In the genomic region with DNA sequence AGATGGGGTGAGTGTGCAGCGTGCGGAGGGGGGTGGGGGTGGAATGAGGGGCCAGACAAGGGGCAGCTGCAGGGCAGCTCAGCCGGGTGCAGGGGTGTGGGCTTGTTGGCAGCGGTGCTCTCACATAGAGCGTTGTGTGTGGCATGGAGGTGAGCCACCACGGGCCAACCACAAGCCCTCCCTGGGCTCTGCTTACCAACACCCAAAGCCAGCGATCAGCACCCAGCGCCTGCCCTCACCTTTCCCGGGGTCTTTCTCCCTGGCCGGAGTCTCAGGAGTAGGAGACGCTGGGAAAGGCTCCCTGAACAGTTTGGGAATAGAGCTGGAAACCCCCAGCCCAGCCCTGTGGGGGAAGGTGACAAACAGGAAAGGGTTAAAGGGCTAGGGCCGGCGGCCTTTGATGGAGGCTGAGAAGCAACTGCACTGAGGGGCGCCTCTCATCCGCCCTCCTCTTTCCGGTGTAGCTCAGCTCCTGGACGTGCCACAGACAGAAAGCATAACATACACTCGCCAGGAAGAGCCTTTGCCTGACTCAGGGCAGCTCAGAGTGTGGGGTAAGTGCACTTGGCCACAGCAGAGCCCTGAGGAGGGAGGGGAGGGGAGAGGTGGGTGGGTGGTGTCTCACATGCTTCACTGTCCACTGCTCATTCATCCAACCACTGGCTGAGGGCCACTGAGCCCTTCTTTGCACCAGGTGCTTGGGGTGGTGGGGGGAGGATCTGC, we compare ENCODE assay signal across 8 cellular contexts. TPM values are rescaled to one million over a fixed set of nuclear protein-coding genes. Genes with fewer than 3 reads are reported as not detected.
DNase-seq lines count a peak whose midpoint lies in the region; ATAC-seq and TF ChIP-seq lines count a peak whose summit lies in the region.

No MANE protein-coding gene starts in this region.

- peaks cover 0 to 6% (median 0%) of the 10 kb centered on the region in 9 donors for H3K27me3 ChIP-seq in heart left ventricle

- DNase-seq in GDM1 (lab: John Stamatoyannopoulos, UW) (peak; percentile 30), H4 (ENCODE audit: low spot score) (peak; percentile 42), NCI-H510A treated with DMSO at 0.1 percent for 48 hours (lab: John Stamatoyannopoulos, UW) (peak; percentile 43), heart left ventricle (no peak), retina (peak; percentile 64), NCI-H82 (lab: John Stamatoyannopoulos, UW) (no peak), NCI-H526 treated with DMSO at 0.1 percent for 48 hours (lab: John Stamatoyannopoulos, UW) (no peak)
- DNase-seq in activated T-helper 2 cell treated with anti-CD3 and anti-CD28 coated beads, Interferon-gamma antibody, Interleukin-2, Interleukin-4, amounts not matched to agents 10 μg/mL and 5 μg/mL and 100 μg/mL, durations not matched to agents 14 hours and 24 hours and 36 hours (ENCODE audit: low spot score), result peak; percentile 44

- H3K9me3 Mint-ChIP-seq in activated T-helper 2 cell treated with anti-CD3 and anti-CD28 coated beads, Interferon-gamma antibody, Interleukin-2, Interleukin-4, amounts not matched to agents 10 μg/mL and 5 μg/mL and 100 μg/mL, durations not matched to agents 14 hours and 24 hours and 36 hours, result no peaks in the 10 kb centered on the region

- peak overlapping the region; percentile 94 for H3K4me3 Mint-ChIP-seq in activated T-helper 2 cell treated with anti-CD3 and anti-CD28 coated beads, Interferon-gamma antibody, Interleukin-2, Interleukin-4, amounts not matched to agents 10 μg/mL and 5 μg/mL and 100 μg/mL, durations not matched to agents 14 hours and 24 hours and 36 hours (ENCODE audit: low read depth)

- peaks cover 80% of the 10 kb centered on the region for H3K4me1 Mint-ChIP-seq in activated T-helper 2 cell treated with anti-CD3 and anti-CD28 coated beads, Interferon-gamma antibody, Interleukin-2, Interleukin-4, amounts not matched to agents 10 μg/mL and 5 μg/mL and 100 μg/mL, durations not matched to agents 14 hours and 24 hours and 36 hours (ENCODE audit: low read depth)

- peak overlapping the region in 3 of 12 donors; percentile 31 to 86 (median 34) for H3K27ac ChIP-seq in heart left ventricle

- TF ChIP-seq CTCF in heart left ventricle (IDR thresholded peaks at IDR 0.05), result no peak

- H3K27ac Mint-ChIP-seq in activated T-helper 2 cell treated with anti-CD3 and anti-CD28 coated beads, Interferon-gamma antibody, Interleukin-2, Interleukin-4, amounts not matched to agents 10 μg/mL and 5 μg/mL and 100 μg/mL, durations not matched to agents 14 hours and 24 hours and 36 hours, result peak overlapping the region; percentile 94

- no peaks in the 10 kb centered on the region for H3K27me3 Mint-ChIP-seq in activated T-helper 2 cell treated with anti-CD3 and anti-CD28 coated beads, Interferon-gamma antibody, Interleukin-2, Interleukin-4, amounts not matched to agents 10 μg/mL and 5 μg/mL and 100 μg/mL, durations not matched to agents 14 hours and 24 hours and 36 hours (ENCODE audit: low read depth)

- peaks cover 0 to 19% (median 0%) of the 10 kb centered on the region in 9 donors for H3K36me3 ChIP-seq in heart left ventricle

- H3K4me1 ChIP-seq in heart left ventricle, result peaks cover 4 to 72% (median 18%) of the 10 kb centered on the region in 12 donors

- TF ChIP-seq POLR2A in heart left ventricle (IDR thresholded peaks at IDR 0.05), result no peak

- peak overlapping the region in 11 of 12 donors; percentile 26 to 69 (median 57) for H3K4me3 ChIP-seq in heart left ventricle

- intact Hi-C loops in activated T-helper 2 cell treated with anti-CD3 and anti-CD28 coated beads, Interferon-gamma antibody, Interleukin-2, Interleukin-4, amounts not matched to agents 10 μg/mL and 5 μg/mL and 100 μg/mL, durations not matched to agents 14 hours and 24 hours and 36 hours (cut with micrococcal nuclease), result loop anchor here (10.0 kb wide), 1 partner anchor 334 kb away; no protein-coding TSS in a partner anchor
- intact Hi-C loops in heart left ventricle (cut with DNase I), result loop anchor here in 1 of 10 donors (10.0 kb wide), 1 partner anchor 194 kb away; no protein-coding TSS in a partner anchor

- H3K9me3 ChIP-seq in heart left ventricle, result no peaks in the 10 kb centered on the region

- 2 to 10% (median 5%) methylated on average over 16 to 18 of the region's 18 CpGs for WGBS in heart left ventricle, 4 donors

- ATAC-seq in heart left ventricle, result peak; percentile 36 to 64 (median 40)

- peaks cover 41% of the 10 kb centered on the region for H3K36me3 Mint-ChIP-seq in activated T-helper 2 cell treated with anti-CD3 and anti-CD28 coated beads, Interferon-gamma antibody, Interleukin-2, Interleukin-4, amounts not matched to agents 10 μg/mL and 5 μg/mL and 100 μg/mL, durations not matched to agents 14 hours and 24 hours and 36 hours (ENCODE audit: low read depth)

RNA-seq across cellular contexts. Expression of a gene that starts 0.6 kb away (rescaled TPM):
- 5.9 and 12.1 TPM in 2 replicates for total RNA-seq in H4 (2014; rRNA removed; shearing (Covaris generic))
- 33.8 and 33.9 TPM in 2 replicates for total RNA-seq in activated T-helper 2 cell treated with anti-CD3 and anti-CD28 coated beads, Interferon-gamma antibody, Interleukin-2, Interleukin-4, amounts not matched to agents 10 μg/mL and 5 μg/mL and 100 μg/mL, durations not matched to agents 14 hours and 24 hours and 36 hours
- total RNA-seq in heart left ventricle, result 10 to 100 TPM in 1 of 9 donors, 1 to 10 TPM in 6, under 1 TPM in 2; 0.62 to 10.8 (median 1.1) TPM
- polyA plus RNA-seq in heart left ventricle, result under 1 TPM; 0.27 to 0.97 TPM

RNA-seq across cellular contexts. Expression of a gene that starts 36.5 kb away (rescaled TPM):
- total RNA-seq in H4 (2014; rRNA removed; shearing (Covaris generic)), result 2.6 and 3.8 TPM in 2 replicates
- 180 and 182 TPM in 2 replicates for total RNA-seq in activated T-helper 2 cell treated with anti-CD3 and anti-CD28 coated beads, Interferon-gamma antibody, Interleukin-2, Interleukin-4, amounts not matched to agents 10 μg/mL and 5 μg/mL and 100 μg/mL, durations not matched to agents 14 hours and 24 hours and 36 hours
- 10 to 100 TPM in 2 of 9 donors, 1 to 10 TPM in 7; 3.2 to 27.4 (median 5.8) TPM for total RNA-seq in heart left ventricle
- polyA plus RNA-seq in heart left ventricle, result 1 to 10 TPM; 1.3 to 1.8 TPM

Comparison
In these comparisons a context has a peak if more than half of its experiments do, and no peak if none do; other contexts are left out.
1. DNase-seq: peak in GDM1 (single experiment), H4 (single experiment), NCI-H510A treated with DMSO at 0.1 percent for 48 hours (single experiment), activated T-helper 2 cell treated with anti-CD3 and anti-CD28 coated beads, Interferon-gamma antibody, Interleukin-2, Interleukin-4, amounts not matched to agents 10 μg/mL and 5 μg/mL and 100 μg/mL, durations not matched to agents 14 hours and 24 hours and 36 hours (single experiment) and retina (single experiment); none in heart left ventricle (0 of 5), NCI-H82 (single experiment) and NCI-H526 treated with DMSO at 0.1 percent for 48 hours (single experiment).